ENCODE assay signal across 8 cellular contexts in the genomic region with DNA sequence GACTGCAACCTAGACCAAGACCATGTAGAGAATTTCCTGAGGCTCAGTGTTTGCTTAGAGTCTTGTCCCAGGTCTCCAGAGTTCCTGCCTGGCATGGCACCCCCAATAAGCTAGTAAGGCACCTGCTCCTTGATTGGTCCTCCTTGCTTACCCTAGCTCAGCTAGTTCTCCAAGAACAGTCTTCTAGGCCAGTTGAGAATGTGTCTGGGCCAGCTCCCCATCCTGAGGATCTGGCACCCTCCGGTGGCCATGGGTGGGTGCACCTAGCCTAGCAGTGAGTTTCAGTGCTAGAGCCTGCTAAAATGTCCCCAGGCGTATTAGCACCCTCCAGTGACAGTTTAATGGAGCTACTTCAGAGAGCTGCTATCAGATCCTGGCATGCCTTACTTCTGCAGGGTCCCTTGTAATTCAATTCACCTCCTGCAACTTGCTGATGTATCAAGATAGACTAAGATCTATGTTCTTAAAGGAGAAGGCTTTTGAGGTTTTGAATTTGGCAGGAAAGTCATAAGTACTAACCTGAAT. TPM values are rescaled to one million over a fixed set of nuclear protein-coding genes. Genes with fewer than 3 reads are reported as not detected.
A peak's percentile ranks its signal among the peaks of the same experiment; 100 is the strongest.
DNase-seq lines count a peak whose midpoint lies in the region; ATAC-seq and TF ChIP-seq lines count a peak whose summit lies in the region.

No MANE protein-coding gene starts in this region.

- H3K4me1 ChIP-seq in esophagus muscularis mucosa = no peaks in the 10 kb centered on the region

- H3K4me3 Mint-ChIP-seq in nephron = no peak overlapping the region

- intact Hi-C loops in esophagus muscularis mucosa (cut with DNase I) = no loop called here

- peaks cover 6% of the 10 kb centered on the region for H3K4me1 Mint-ChIP-seq in nephron

- no peak for TF ChIP-seq EP300 in esophagus muscularis mucosa (IDR thresholded peaks at IDR 0.05)

- no peak overlapping the region for H3K27ac ChIP-seq in esophagus muscularis mucosa (replicated peaks in 1 of 4)

- no peaks in the 10 kb centered on the region for H3K9me3 ChIP-seq in esophagus muscularis mucosa

- no peaks in the 10 kb centered on the region for H3K36me3 ChIP-seq in esophagus muscularis mucosa

- no peak overlapping the region for H3K27ac Mint-ChIP-seq in nephron

- DNase-seq in CD1c-positive myeloid dendritic cell (ENCODE audit: extremely low spot score) (peak; percentile 84), NCI-H2107 (lab: John Stamatoyannopoulos, UW) (peak; percentile 71), ecto neural progenitor cell (ENCODE audit: low spot score) (peak; percentile 70), esophagus muscularis mucosa (ENCODE audit: extremely low spot score) (no peak)

- TF ChIP-seq POLR2A in esophagus muscularis mucosa (IDR thresholded peaks at IDR 0.05; ENCODE audit: low read depth) = no peak

- H3K27me3 Mint-ChIP-seq in nephron (ENCODE audit: low read depth) = peaks cover 21% of the 10 kb centered on the region

- H3K4me3 ChIP-seq in WI38 (ENCODE audit: low read depth, low read length) (no peak overlapping the region), esophagus muscularis mucosa (no peak overlapping the region)

- peaks cover 0 to 5% (median 0%) of the 10 kb centered on the region in 4 donors for H3K27me3 ChIP-seq in esophagus muscularis mucosa

- no peaks in the 10 kb centered on the region for H3K36me3 Mint-ChIP-seq in nephron (ENCODE audit: low read depth)

- ATAC-seq in GM18868 (IDR thresholded peaks at IDR 0.05; ENCODE audit: unreplicated experiment) (peak; percentile 97), HG03045 (IDR thresholded peaks at IDR 0.05; ENCODE audit: unreplicated experiment) (peak; percentile 91)

- TF ChIP-seq CTCF in WI38 (IDR thresholded peaks at IDR 0.05; ENCODE audit: low read depth, low read length) (peak; percentile 41), nephron (IDR thresholded peaks at IDR 0.05; ENCODE audit: unreplicated experiment in 3 of 3) (peak; percentile 30 to 59 (median 37)), esophagus muscularis mucosa (IDR thresholded peaks at IDR 0.05) (peak in 1 of 3 experiments; percentile 10)

- WGBS in esophagus muscularis mucosa = 39% methylated on average over 2 of the region's 2 CpGs

- H3K9me3 Mint-ChIP-seq in nephron = peaks cover 4% of the 10 kb centered on the region

RNA-seq across cellular contexts. Expression of gene MED13, which starts 44.4 kb away (rescaled TPM):
- total RNA-seq in esophagus muscularis mucosa = 10 to 100 TPM; 41.9 to 51.7 (median 49.1) TPM
